13 cellular contexts compared by ENCODE assay signal in the genomic region with DNA sequence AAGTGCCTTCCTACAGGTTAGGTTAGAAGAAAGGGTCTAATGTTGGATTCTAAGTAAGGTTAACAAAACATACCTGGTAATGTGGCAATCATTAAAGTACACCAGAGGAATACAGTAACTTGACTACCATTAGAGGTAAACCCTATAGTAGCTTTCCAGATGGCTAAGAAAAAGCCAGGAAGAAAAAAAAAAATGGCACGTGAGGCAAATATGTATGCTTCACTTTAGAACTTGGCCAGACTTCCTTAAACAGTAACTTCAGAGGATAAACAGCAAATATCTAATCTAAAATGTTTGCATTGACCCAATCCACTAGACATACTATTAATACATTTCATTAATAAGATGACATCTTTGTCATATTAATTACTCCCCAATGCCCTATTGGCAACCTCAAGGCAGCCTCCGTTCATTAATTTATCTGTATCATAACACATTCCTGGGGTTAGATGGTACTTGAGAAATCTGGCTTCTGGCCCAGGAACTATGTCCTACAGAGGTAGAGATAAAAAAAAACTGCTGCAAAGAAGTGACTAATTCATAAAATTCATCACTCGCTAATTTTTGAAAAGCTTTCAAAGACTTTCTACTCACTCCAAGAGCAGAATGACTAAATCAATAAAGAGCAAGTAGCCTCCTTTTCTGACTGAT. TPM values are rescaled to one million over a fixed set of nuclear protein-coding genes. Genes with fewer than 3 reads are reported as not detected.
DNase-seq lines count a peak whose midpoint lies in the region; ATAC-seq and TF ChIP-seq lines count a peak whose summit lies in the region.
"Had no signal": no experiment of that assay in that cellular context is flagged by ENCODE, and none has a peak within 500 bp of the region (broad histone marks: within the 10 kb centered on the region; RNA-seq: fewer than 3 reads in every experiment).

No MANE protein-coding gene starts in this region.

- no peaks in the 10 kb centered on the region for H3K27me3 Mint-ChIP-seq in endodermal cell (ENCODE audit: insufficient read depth)
- H3K27me3 Mint-ChIP-seq: memory B cell had no signal

- H3K9me3 Mint-ChIP-seq in endodermal cell: no peaks in the 10 kb centered on the region
- H3K9me3 Mint-ChIP-seq: memory B cell had no signal

- TF ChIP-seq CTCF in endodermal cell (conservative IDR thresholded peaks at IDR 0.05) (no peak), gastrocnemius medialis (IDR thresholded peaks at IDR 0.05 in 4 of 5, conservative IDR thresholded peaks at IDR 0.05 in 1 of 5) (no peak)

- intact Hi-C loops in gastrocnemius medialis (cut with DNase I; ENCODE audit: low total_unique reads): no loop called here

- peaks cover 23% of the 10 kb centered on the region for H3K36me3 ChIP-seq in endodermal cell (ENCODE audit: control insufficient read depth, insufficient read depth, low read length)
- peaks cover 0 to 9% of the 10 kb centered on the region in 2 donors for H3K36me3 ChIP-seq in gastrocnemius medialis

- peaks cover 6% of the 10 kb centered on the region for H3K4me1 ChIP-seq in endodermal cell (ENCODE audit: control insufficient read depth, insufficient read depth, low read length)
- H3K4me1 ChIP-seq in gastrocnemius medialis: peaks cover 63 to 67% of the 10 kb centered on the region in 2 donors

- TF ChIP-seq POLR2A in gastrocnemius medialis (IDR thresholded peaks at IDR 0.05): no peak

- H3K27me3 ChIP-seq in endodermal cell (ENCODE audit: control insufficient read depth, insufficient read depth, low read length, poor library complexity, severe bottlenecking) (no peaks in the 10 kb centered on the region), gastrocnemius medialis (no peaks in the 10 kb centered on the region)
- H3K27me3 ChIP-seq: suprapubic skin had no signal

- H3K4me3 ChIP-seq in endodermal cell (ENCODE audit: low read length): peak overlapping the region; percentile 19
- H3K4me3 ChIP-seq in gastrocnemius medialis: no peak overlapping the region
- H3K4me3 ChIP-seq: suprapubic skin had no signal

- H3K27ac Mint-ChIP-seq in endodermal cell: peak overlapping the region; percentile 61
- H3K27ac Mint-ChIP-seq: memory B cell had no signal

- H3K9me3 ChIP-seq in endodermal cell (ENCODE audit: control insufficient read depth, low read length) (no peaks in the 10 kb centered on the region), gastrocnemius medialis (no peaks in the 10 kb centered on the region)
- H3K9me3 ChIP-seq: suprapubic skin had no signal

- peaks cover 52% of the 10 kb centered on the region for H3K4me1 Mint-ChIP-seq in endodermal cell

- no peak overlapping the region for H3K9ac ChIP-seq in endodermal cell (ENCODE audit: extremely low read depth, low read length, poor library complexity, severe bottlenecking)

- peak; percentile 41 for DNase-seq in DMS53 (lab: John Stamatoyannopoulos, UW)
- DNase-seq in DMS53 treated with DMSO at 0.1 percent for 48 hours (lab: John Stamatoyannopoulos, UW; ENCODE audit: unreplicated experiment): no peak
- DNase-seq in NCI-H1105 treated with DMSO at 0.1 percent for 48 hours (lab: John Stamatoyannopoulos, UW): peak; percentile 3
- no peak for DNase-seq in endodermal cell
- no peak for DNase-seq in gastrocnemius medialis
- DNase-seq in inferior parietal cortex (ENCODE audit: extremely low spot score): no peak
- no peak for DNase-seq in NCI-H1092 treated with DMSO at 0.1 percent for 48 hours (lab: John Stamatoyannopoulos, UW)
- DNase-seq: 8988T; NCI-H187; stimulated activated CD4-positive, alpha-beta T cell treated with anti-CD3 and anti-CD28 coated beads, Interleukin-15, amount 100 ng/mL, for 24 hours had no signal

- H3K27ac ChIP-seq in endodermal cell (ENCODE audit: low read depth, low read length) (no peak overlapping the region), gastrocnemius medialis (peak overlapping the region; percentile 96 to 99 (median 96))
- H3K27ac ChIP-seq: suprapubic skin had no signal

- ATAC-seq in gastrocnemius medialis (no peak), HG02798 (IDR thresholded peaks at IDR 0.05; ENCODE audit: poor library complexity, unreplicated experiment) (no peak)

- H3K4me3 Mint-ChIP-seq in endodermal cell: peak overlapping the region; percentile 100
- H3K4me3 Mint-ChIP-seq: memory B cell had no signal

- WGBS in endodermal cell (ENCODE audit: insufficient coverage in 1 of 2, insufficient read length in 1 of 2), 2 experiments: 92 to 96% methylated on average over 2 to 3 of the region's 3 CpGs

- H3K36me3 Mint-ChIP-seq in endodermal cell (ENCODE audit: low read depth): peaks cover 33% of the 10 kb centered on the region

- in situ Hi-C loops in gastrocnemius medialis (cut with MboI; ENCODE audit: low sequenced_read_pairs in 4 of 4): loop anchor here in 2 of 4 donors (10.0 kb wide), 2 partner anchors 152 to 162 kb away; partner anchors contain the start of gene IGSF8 (in 1 of the 2)

RNA-seq across cellular contexts. Expression of gene DCAF8, which starts 5.8 kb away (rescaled TPM):
- total RNA-seq in endodermal cell (100 to 1,000 TPM; 185 to 238 TPM), gastrocnemius medialis (100 to 1,000 TPM; 170 to 208 (median 196) TPM)
- 143 TPM for polyA plus RNA-seq in endodermal cell (2013, experiment 1 of 2)
- 122 TPM for polyA plus RNA-seq in endodermal cell (2013, experiment 2 of 2)

RNA-seq across cellular contexts. Expression of gene PEX19, which starts 28.4 kb away (rescaled TPM):
- 100 to 1,000 TPM in 1 of 2 donors, 10 to 100 TPM in 1; 94.7 to 102 TPM for total RNA-seq in endodermal cell
- 70.6 TPM for polyA plus RNA-seq in endodermal cell (2013, experiment 1 of 2)
- polyA plus RNA-seq in endodermal cell (2013, experiment 2 of 2): 65.2 TPM
- total RNA-seq in gastrocnemius medialis: 100 to 1,000 TPM in 2 of 4 donors, 10 to 100 TPM in 2; 61.9 to 151 (median 82.4) TPM

RNA-seq across cellular contexts. Expression of gene PEA15, which starts 51.3 kb away (rescaled TPM):
- 10 to 100 TPM; 55.9 to 56.3 TPM for total RNA-seq in endodermal cell
- polyA plus RNA-seq in endodermal cell (2013, experiment 1 of 2): 393 TPM
- polyA plus RNA-seq in endodermal cell (2013, experiment 2 of 2): 402 TPM
- total RNA-seq in gastrocnemius medialis: 10 to 100 TPM; 10.5 to 34.7 (median 27.2) TPM

Comparison
In these comparisons a context has a peak if more than half of its experiments do, and no peak if none do; other contexts are left out.
1. DNase-seq: peak in DMS53 (single experiment) and NCI-H1105 treated with DMSO at 0.1 percent for 48 hours (single experiment); none in DMS53 treated with DMSO at 0.1 percent for 48 hours (single experiment), endodermal cell (single experiment), gastrocnemius medialis (0 of 2), inferior parietal cortex (single experiment) and NCI-H1092 treated with DMSO at 0.1 percent for 48 hours (single experiment).